8 cellular contexts compared by ENCODE assay signal in the genomic region with DNA sequence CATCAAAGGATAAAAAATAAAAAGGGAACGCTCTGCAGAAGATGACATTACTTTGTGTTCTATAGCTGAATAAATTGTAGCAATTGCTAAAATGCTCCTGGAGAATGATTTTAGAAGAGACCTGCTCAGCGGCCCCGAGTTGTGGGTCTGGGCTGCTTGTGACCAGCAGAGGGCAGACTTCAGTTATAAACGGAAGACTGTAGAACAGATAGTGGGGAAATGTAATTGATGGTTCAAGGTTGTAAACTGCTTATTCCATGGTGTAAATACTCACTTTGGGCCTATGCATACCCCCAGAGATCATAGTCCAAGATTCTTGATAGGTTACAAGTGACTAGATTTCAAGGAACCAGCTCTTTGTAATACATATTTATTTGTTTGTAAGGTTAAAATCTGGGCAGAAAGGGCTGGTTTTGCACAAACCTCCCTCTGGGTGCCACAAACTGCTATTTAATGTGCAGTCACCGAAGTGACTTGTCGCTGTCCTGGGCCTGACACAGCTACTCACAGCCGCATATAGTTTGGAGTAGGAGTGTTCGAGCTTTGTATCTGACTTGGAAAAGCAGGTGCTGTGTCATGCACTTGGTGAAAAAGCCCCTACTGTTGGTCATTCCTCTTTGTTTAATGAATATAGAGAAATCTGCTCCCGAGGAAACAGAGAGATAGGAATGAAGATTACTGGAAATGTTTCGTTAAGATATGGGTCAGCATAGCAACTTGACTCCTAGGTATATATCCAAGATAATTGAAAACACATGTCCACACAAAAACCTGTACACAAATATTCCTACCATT. TPM values are rescaled to one million over a fixed set of nuclear protein-coding genes. Genes with fewer than 3 reads are reported as not detected.
DNase-seq lines count a peak whose midpoint lies in the region; ATAC-seq and TF ChIP-seq lines count a peak whose summit lies in the region.

No MANE protein-coding gene starts in this region.

- ATAC-seq in GM21723 (IDR thresholded peaks at IDR 0.05; ENCODE audit: unreplicated experiment): peak; percentile 57

- TF ChIP-seq CTCF in Loucy (conservative IDR thresholded peaks at IDR 0.05; ENCODE audit: low read length) (peak; percentile 97), uterus (IDR thresholded peaks at IDR 0.05) (peak; percentile 60 to 84 (median 71))

- DNase-seq in DMS53 treated with DMSO at 0.1 percent for 48 hours (lab: John Stamatoyannopoulos, UW; ENCODE audit: unreplicated experiment) (peak; percentile 46), SJCRH30 (peak; percentile 53 to 77), germinal center (ENCODE audit: low spot score) (peak; percentile 44), pons (ENCODE audit: low spot score) (peak; percentile 82), uterus (peak; percentile 72 to 78)
- peak; percentile 86 for DNase-seq in activated effector memory CD4-positive, alpha-beta T cell treated with anti-CD3 and anti-CD28 coated beads, Interleukin-2, amount 50 U/mL, for 16 hours

- H2AFZ ChIP-seq in Loucy (ENCODE audit: low read length): peak overlapping the region; percentile 58; the same call in 1 of the 2 replicates

- H3K27me3 ChIP-seq in Loucy (ENCODE audit: insufficient read depth, low read length, poor library complexity, severe bottlenecking) (no peaks in the 10 kb centered on the region), SJCRH30 (no peaks in the 10 kb centered on the region), uterus (no peaks in the 10 kb centered on the region)

- no peaks in the 10 kb centered on the region for H3F3A ChIP-seq in Loucy (ENCODE audit: low read depth)

- TF ChIP-seq POLR2A in uterus (IDR thresholded peaks at IDR 0.05): no peak

- no peaks in the 10 kb centered on the region for H3K79me2 ChIP-seq in Loucy (ENCODE audit: insufficient read depth, low read length)

- no peak overlapping the region for H3K4me2 ChIP-seq in Loucy (ENCODE audit: low read depth, low read length, poor library complexity, severe bottlenecking)

- H3K36me3 ChIP-seq in Loucy (ENCODE audit: insufficient read depth, low read length) (no peaks in the 10 kb centered on the region), SJCRH30 (no peaks in the 10 kb centered on the region), uterus (no peaks in the 10 kb centered on the region)

- H3K4me1 ChIP-seq in Loucy (ENCODE audit: insufficient read depth, low read length, poor library complexity, severe bottlenecking) (peaks cover 6% of the 10 kb centered on the region), SJCRH30 (no peaks in the 10 kb centered on the region), uterus (peaks cover 0 to 6% of the 10 kb centered on the region in 2 donors)

- no peak overlapping the region for H3K9ac ChIP-seq in Loucy (ENCODE audit: low read depth, low read length, poor library complexity, severe bottlenecking)

- H3K9me3 ChIP-seq in Loucy (ENCODE audit: insufficient read depth, low read depth, low read length) (no peaks in the 10 kb centered on the region), SJCRH30 (replicated peaks) (no peaks in the 10 kb centered on the region), uterus (no peaks in the 10 kb centered on the region)

- no peaks in the 10 kb centered on the region for H3K9me2 ChIP-seq in Loucy (replicated peaks; ENCODE audit: low read depth, low read length)

- intact Hi-C loops in uterus (cut with DNase I; ENCODE audit: low total_unique reads): no loop called here

- H3K27ac ChIP-seq in SJCRH30 (no peak overlapping the region), uterus (peak overlapping the region; percentile 86 to 93)

- no peak overlapping the region for H3K4me3 ChIP-seq in Loucy (ENCODE audit: low read length, poor library complexity, severe bottlenecking)
- H3K4me3 ChIP-seq in SJCRH30: no peak overlapping the region
- no peak overlapping the region for H3K4me3 ChIP-seq in uterus

- H4K20me1 ChIP-seq in Loucy (ENCODE audit: insufficient read depth, low read length, poor library complexity, severe bottlenecking): no peaks in the 10 kb centered on the region

RNA-seq across cellular contexts. Expression of a gene that starts 34.7 kb away (rescaled TPM):
- total RNA-seq in SJCRH30 (2014; rRNA removed; shearing (Covaris generic)): 146 and 160 TPM in 2 replicates
- total RNA-seq in uterus: 100 to 1,000 TPM in 2 of 4 donors, 10 to 100 TPM in 2; 17.8 to 203 (median 91.8) TPM
